In genomic region chr2:101016-101415, GRCh38 we compare ENCODE assay signal across 28 cellular contexts.
"Had no signal": no experiment of that assay in that cellular context is flagged by ENCODE, and none has a peak within 500 bp of the region (broad histone marks: within the 10 kb centered on the region; RNA-seq: fewer than 3 reads in every experiment).

No MANE protein-coding gene starts in this region.

- H3K27me3 ChIP-seq: stomach, suprapubic skin, testis, thyroid gland, tibial artery, tibial nerve, transverse colon, upper lobe of left lung, upper lobe of right lung, uterus, vagina had no signal

- H3K36me3 Mint-ChIP-seq: stimulated activated effector memory CD8-positive, alpha-beta T cell treated with anti-CD3 and anti-CD28 coated beads, Interleukin-12 subunit alpha, Interleukin-12 subunit beta, amount 100 ng/mL, for 72 hours; stimulated activated memory B cell treated with anti-CD40 and anti-IgM and Interleukin-4, amounts not matched to agents 10 μg/mL and 1 μg/mL and 100 μg/mL, for 72 hours; stimulated activated naive B cell treated with anti-CD40 and anti-IgM and Interleukin-4, amounts not matched to agents 10 μg/mL and 1 μg/mL and 100 μg/mL, for 72 hours; type B pancreatic cell had no signal

- H3K27me3 Mint-ChIP-seq: stimulated activated naive CD8-positive, alpha-beta T cell treated with anti-CD3 and anti-CD28 coated beads, Interleukin-15, amount 100 ng/mL, for 72 hours; stimulated activated naive CD8-positive, alpha-beta T cell treated with anti-CD3 and anti-CD28 coated beads, Interleukin-15, Interleukin-2, amounts not matched to agents 100 ng/mL and 50 ng/mL, for 24 hours had no signal

- H3K27ac Mint-ChIP-seq: stimulated activated effector memory CD8-positive, alpha-beta T cell treated with anti-CD3 and anti-CD28 coated beads, Interleukin-12 subunit alpha, Interleukin-12 subunit beta, amount 100 ng/mL, for 72 hours; stimulated activated memory B cell treated with anti-CD40 and anti-IgM and Interleukin-4, amounts not matched to agents 10 μg/mL and 1 μg/mL and 100 μg/mL, for 72 hours; stimulated activated naive B cell treated with anti-CD40 and anti-IgM and Interleukin-4, amounts not matched to agents 10 μg/mL and 1 μg/mL and 100 μg/mL, for 72 hours; stimulated activated naive CD8-positive, alpha-beta T cell treated with anti-CD3 and anti-CD28 coated beads, Interleukin-15, Interleukin-2, amounts not matched to agents 100 ng/mL and 50 ng/mL, for 24 hours; type B pancreatic cell had no signal

- H3K4me1 Mint-ChIP-seq: stimulated activated effector memory CD8-positive, alpha-beta T cell treated with anti-CD3 and anti-CD28 coated beads, Interleukin-12 subunit alpha, Interleukin-12 subunit beta, amount 100 ng/mL, for 72 hours; stimulated activated memory B cell treated with anti-CD40 and anti-IgM and Interleukin-4, amounts not matched to agents 10 μg/mL and 1 μg/mL and 100 μg/mL, for 72 hours; stimulated activated naive B cell treated with anti-CD40 and anti-IgM and Interleukin-4, amounts not matched to agents 10 μg/mL and 1 μg/mL and 100 μg/mL, for 72 hours; stimulated activated naive CD8-positive, alpha-beta T cell treated with anti-CD3 and anti-CD28 coated beads, Interleukin-15, amount 100 ng/mL, for 72 hours had no signal

- H3K27ac ChIP-seq: stomach, suprapubic skin, testis, thoracic aorta, thyroid gland, tibial artery, tibial nerve, transverse colon, upper lobe of left lung, upper lobe of right lung, uterus, vagina had no signal

- H3K4me3 Mint-ChIP-seq: stimulated activated effector memory CD8-positive, alpha-beta T cell treated with anti-CD3 and anti-CD28 coated beads, Interleukin-12 subunit alpha, Interleukin-12 subunit beta, amount 100 ng/mL, for 72 hours; stimulated activated memory B cell treated with anti-CD40 and anti-IgM and Interleukin-4, amounts not matched to agents 10 μg/mL and 1 μg/mL and 100 μg/mL, for 72 hours; stimulated activated naive B cell treated with anti-CD40 and anti-IgM and Interleukin-4, amounts not matched to agents 10 μg/mL and 1 μg/mL and 100 μg/mL, for 72 hours; stimulated activated naive CD8-positive, alpha-beta T cell treated with anti-CD3 and anti-CD28 coated beads, Interleukin-15, amount 100 ng/mL, for 72 hours; stimulated activated naive CD8-positive, alpha-beta T cell treated with anti-CD3 and anti-CD28 coated beads, Interleukin-15, Interleukin-2, amounts not matched to agents 100 ng/mL and 50 ng/mL, for 24 hours; type B pancreatic cell had no signal

- ATAC-seq: stimulated activated effector memory CD8-positive, alpha-beta T cell treated with anti-CD3 and anti-CD28 coated beads, Interleukin-12 subunit alpha, Interleukin-12 subunit beta, amount 100 ng/mL, for 72 hours; stimulated activated memory B cell treated with anti-CD40 and anti-IgM and Interleukin-4, amounts not matched to agents 10 μg/mL and 1 μg/mL and 100 μg/mL, for 72 hours; stimulated activated naive B cell treated with anti-CD40 and anti-IgM and Interleukin-4, amounts not matched to agents 10 μg/mL and 1 μg/mL and 100 μg/mL, for 72 hours; stimulated activated naive CD8-positive, alpha-beta T cell treated with anti-CD3 and anti-CD28 coated beads, Interleukin-15, amount 100 ng/mL, for 72 hours; stimulated activated naive CD8-positive, alpha-beta T cell treated with anti-CD3 and anti-CD28 coated beads, Interleukin-15, Interleukin-2, amounts not matched to agents 100 U/mL and 50 U/mL, for 24 hours; upper lobe of right lung had no signal

- DNase-seq: stimulated activated CD4-positive, alpha-beta T cell treated with anti-CD3 and anti-CD28 coated beads, Interleukin-2, amount 100 ng/mL, for 48 hours; stimulated activated CD4-positive, alpha-beta T cell treated with anti-CD3 and anti-CD28 coated beads, Interleukin-4, amount 100 ng/mL, for 1 hour; stimulated activated CD4-positive, alpha-beta T cell treated with anti-CD3 and anti-CD28 coated beads, Interleukin-4, amount 100 ng/mL, for 24 hours; stimulated activated CD4-positive, alpha-beta T cell treated with anti-CD3 and anti-CD28 coated beads, Interleukin-4, amount 100 ng/mL, for 4 hours; stimulated activated CD8-positive, alpha-beta memory T cell treated with anti-CD3 and anti-CD28 coated beads, Interleukin-4, amount 100 ng/mL, for 48 hours; stimulated activated naive B cell treated with anti-CD40 and anti-IgM and Interleukin-4, amounts not matched to agents 10 μg/mL and 1 μg/mL and 100 μg/mL, for 72 hours; stimulated activated naive CD4-positive, alpha-beta T cell; stimulated activated naive CD4-positive, alpha-beta T cell treated with Interleukin-2 at 50 U/mL for 16 hours; stimulated activated naive CD8-positive, alpha-beta T cell treated with anti-CD3 and anti-CD28 coated beads, Interleukin-15, amount 100 ng/mL, for 72 hours; stimulated activated naive CD8-positive, alpha-beta T cell treated with anti-CD3 and anti-CD28 coated beads, Interleukin-15, Interleukin-2, amounts not matched to agents 100 U/mL and 50 U/mL, for 24 hours; stomach; substantia nigra; testis; thyroid gland; tibial artery; transverse colon; trophoblast cell; upper lobe of right lung; uterus had no signal

- H3K9me3 ChIP-seq: suprapubic skin, testis, thyroid gland, upper lobe of right lung, uterus, vagina had no signal

- H3K4me3 ChIP-seq: stomach, suprapubic skin, testis, thoracic aorta, thyroid gland, tibial artery, tibial nerve, transverse colon, upper lobe of left lung, upper lobe of right lung, uterus, vagina had no signal

- H3K36me3 ChIP-seq: stomach, suprapubic skin, thoracic aorta, thyroid gland, tibial artery, tibial nerve, transverse colon, upper lobe of left lung, upper lobe of right lung, uterus, vagina had no signal

- H3K4me1 ChIP-seq: stomach, testis, thyroid gland, tibial artery, tibial nerve, transverse colon, upper lobe of left lung, upper lobe of right lung, uterus, vagina had no signal
